Comparison of ENCODE assay signal across 26 cellular contexts in the genomic region with DNA sequence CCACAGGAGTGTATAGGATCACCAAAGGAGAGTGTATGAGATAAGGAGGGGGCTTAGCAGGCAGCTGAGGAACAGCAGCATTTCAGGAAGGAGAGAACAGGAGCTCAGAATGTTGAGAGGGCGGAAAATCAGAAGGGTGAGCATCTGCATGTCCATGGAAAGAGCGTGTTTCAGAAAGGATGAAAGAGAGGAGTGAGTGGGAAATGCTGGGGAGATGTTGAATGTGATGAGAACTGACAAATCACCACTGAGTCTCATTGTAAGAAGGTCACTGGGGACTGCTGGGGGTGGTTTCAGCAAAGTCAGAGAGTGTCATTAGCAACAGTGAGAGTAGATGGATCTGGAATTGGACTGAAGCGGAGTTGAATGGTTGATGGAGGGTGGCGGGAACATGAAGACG.
"Had no signal": no experiment of that assay in that cellular context is flagged by ENCODE, and none has a peak within 500 bp of the region (broad histone marks: within the 10 kb centered on the region; RNA-seq: fewer than 3 reads in every experiment).

No MANE protein-coding gene starts in this region.

- H3K4me2 ChIP-seq: neural progenitor cell had no signal

- DNase-seq: activated CD4-positive, alpha-beta T cell treated with anti-CD3 and anti-CD28 coated beads, Interleukin-2, amount 10 ng/mL, durations not matched to agents 7 days and 5 days; activated CD8-positive, alpha-beta memory T cell treated with anti-CD3 and anti-CD28 coated beads, Interleukin-2, amount 50 U/mL, for 4 hours; activated effector memory CD4-positive, alpha-beta T cell treated with anti-CD3 and anti-CD28 coated beads, Interleukin-2, amount 50 U/mL, for 16 hours; activated T-cell treated with anti-CD3 and anti-CD28 coated beads, Interleukin-2, amount 50 U/mL, for 4 hours; body of pancreas; caudate nucleus; dorsolateral prefrontal cortex; foreskin fibroblast; hippocampal formation; islet precursor cell; left colon; lower lobe of right lung; midbrain; stimulated activated CD4-positive, alpha-beta T cell treated with anti-CD3 and anti-CD28 coated beads, Interleukin-12 subunit alpha, Interleukin-12 subunit beta, amount 100 ng/mL, for 4 hours; stimulated activated CD4-positive, alpha-beta T cell treated with anti-CD3 and anti-CD28 coated beads, Interleukin-1b, Interleukin-23, amount 100 ng/mL, for 48 hours; stimulated activated CD8-positive, alpha-beta memory T cell treated with anti-CD3 and anti-CD28 coated beads, Interleukin-4, amount 100 ng/mL, for 48 hours; stimulated activated naive CD8-positive, alpha-beta T cell treated with anti-CD3 and anti-CD28 coated beads, Interleukin-15, Interleukin-2, amounts not matched to agents 100 U/mL and 50 U/mL, for 24 hours; T-helper 1 cell; T-helper 9 cell had no signal

- H3K9me3 Mint-ChIP-seq: activated CD4-positive, alpha-beta T cell treated with anti-CD3 and anti-CD28 coated beads, Interleukin-2, amount 10 ng/mL, durations not matched to agents 7 days and 5 days; activated T-cell treated with anti-CD3 and anti-CD28 coated beads, Interleukin-2, amount 50 U/mL, for 4 hours; neural progenitor cell; type B pancreatic cell had no signal

- H3K9me3 ChIP-seq: body of pancreas, lower lobe of right lung, prostate gland, right atrium auricular region had no signal

- ATAC-seq: activated CD4-positive, CD25-positive, alpha-beta regulatory T cell treated with anti-CD3 and anti-CD28 coated beads, Interleukin-2, amount 50 U/mL, for 24 hours; activated naive CD4-positive, alpha-beta T cell treated with anti-CD3 and anti-CD28 coated beads, Interleukin-2, amount 50 U/mL, for 72 hours; activated T-cell treated with anti-CD3 and anti-CD28 coated beads, Interleukin-2, amount 50 U/mL, for 4 hours; body of pancreas; left colon; lower lobe of right lung; SK-N-SH treated with all-trans-retinoic acid at 6 μM for 48 hours; stimulated activated naive CD8-positive, alpha-beta T cell treated with anti-CD3 and anti-CD28 coated beads, Interleukin-15, Interleukin-2, amounts not matched to agents 100 U/mL and 50 U/mL, for 24 hours had no signal

- H3K27me3 ChIP-seq: body of pancreas, dorsolateral prefrontal cortex, neural progenitor cell, right atrium auricular region had no signal

- H3K4me3 ChIP-seq: body of pancreas, dorsolateral prefrontal cortex, lower lobe of right lung, neural progenitor cell, prostate gland, right atrium auricular region had no signal

- H3K36me3 ChIP-seq: lower lobe of right lung, neural progenitor cell, prostate gland, right atrium auricular region had no signal

- H2AFZ ChIP-seq: neural progenitor cell had no signal

- H3K9ac ChIP-seq: neural progenitor cell had no signal

- H3K36me3 Mint-ChIP-seq: neural progenitor cell, type B pancreatic cell had no signal

- H3K27ac ChIP-seq: body of pancreas, lower lobe of right lung, neural progenitor cell, prostate gland, right atrium auricular region had no signal

- H3K4me3 Mint-ChIP-seq: activated CD4-positive, alpha-beta T cell treated with anti-CD3 and anti-CD28 coated beads, Interleukin-2, amount 10 ng/mL, durations not matched to agents 7 days and 5 days; activated T-cell treated with anti-CD3 and anti-CD28 coated beads, Interleukin-2, amount 50 U/mL, for 4 hours; neural progenitor cell; type B pancreatic cell had no signal

- H3K27ac Mint-ChIP-seq: activated CD4-positive, alpha-beta T cell treated with anti-CD3 and anti-CD28 coated beads, Interleukin-2, amount 10 ng/mL, durations not matched to agents 7 days and 5 days; activated naive CD4-positive, alpha-beta T cell treated with anti-CD3 and anti-CD28 coated beads, Interleukin-2, amount 50 U/mL, for 72 hours; neural progenitor cell; type B pancreatic cell had no signal
